In genomic region chrX:31440546-31440945, GRCh38 we compare ENCODE assay signal across 30 cellular contexts.
"Had no signal": no experiment of that assay in that cellular context is flagged by ENCODE, and none has a peak within 500 bp of the region (broad histone marks: within the 10 kb centered on the region; RNA-seq: fewer than 3 reads in every experiment).

No MANE protein-coding gene starts in this region.

- H3K9me3 ChIP-seq: esophagus squamous epithelium, heart right ventricle, neutrophil, pancreas, right lobe of liver, suprapubic skin, transverse colon, upper lobe of right lung, uterus had no signal

- H3K4me1 Mint-ChIP-seq: immature natural killer cell; naive B cell; stimulated activated naive CD8-positive, alpha-beta T cell treated with anti-CD3 and anti-CD28 coated beads, Interleukin-15, amount 100 ng/mL, for 72 hours had no signal

- H3K36me3 ChIP-seq: esophagus squamous epithelium, heart right ventricle, neutrophil, pancreas, right lobe of liver, suprapubic skin, transverse colon, upper lobe of right lung, uterus had no signal

- H3K4me3 ChIP-seq: coronary artery, esophagus squamous epithelium, heart right ventricle, lung, pancreas, right lobe of liver, smooth muscle cell, suprapubic skin, transverse colon, upper lobe of right lung, uterus had no signal

- H3K27me3 ChIP-seq: esophagus squamous epithelium, heart right ventricle, neutrophil, pancreas, right lobe of liver, suprapubic skin, transverse colon, upper lobe of right lung, uterus had no signal

- DNase-seq: dermis blood vessel endothelial cell; effector memory CD4-positive, alpha-beta T cell; erythroblast; esophagus squamous epithelium; foreskin melanocyte; glutamatergic neuron; heart right ventricle; hypothalamus; immature natural killer cell; left ventricle myocardium superior; naive B cell; pancreas; right lobe of liver; stimulated activated CD4-positive, alpha-beta T cell treated with anti-CD3 and anti-CD28 coated beads, Interleukin-12 subunit alpha, Interleukin-12 subunit beta, amount 100 ng/mL, for 4 hours; stimulated activated CD4-positive, alpha-beta T cell treated with anti-CD3 and anti-CD28 coated beads, Interleukin-1b, Interleukin-23, amount 100 ng/mL, for 48 hours; stimulated activated CD4-positive, alpha-beta T cell treated with anti-CD3 and anti-CD28 coated beads, Interleukin-4, amount 100 ng/mL, for 1 hour; stimulated activated CD8-positive, alpha-beta memory T cell treated with anti-CD3 and anti-CD28 coated beads, Interleukin-4, amount 100 ng/mL, for 48 hours; stimulated activated naive CD4-positive, alpha-beta T cell; stimulated activated naive CD8-positive, alpha-beta T cell treated with anti-CD3 and anti-CD28 coated beads, Interleukin-15, amount 100 ng/mL, for 72 hours; transverse colon; upper lobe of right lung; uterus had no signal

- ATAC-seq: heart right ventricle; left ventricle myocardium superior; natural killer cell treated with Interleukin-12 subunit alpha and Interleukin-12 subunit beta and Interleukin-15 and Interleukin-18, amount 100 ng/mL, for 72 hours; pancreas; right lobe of liver; stimulated activated naive CD8-positive, alpha-beta T cell treated with anti-CD3 and anti-CD28 coated beads, Interleukin-15, amount 100 ng/mL, for 72 hours; upper lobe of right lung had no signal

- H3K4me1 ChIP-seq: esophagus squamous epithelium, heart right ventricle, pancreas, right lobe of liver, suprapubic skin, upper lobe of right lung, uterus had no signal

- H3K27ac Mint-ChIP-seq: immature natural killer cell; memory B cell; naive B cell; natural killer cell treated with Interleukin-12 subunit alpha and Interleukin-12 subunit beta and Interleukin-15 and Interleukin-18, amount 100 ng/mL, for 72 hours; stimulated activated naive CD8-positive, alpha-beta T cell treated with anti-CD3 and anti-CD28 coated beads, Interleukin-15, amount 100 ng/mL, for 72 hours had no signal

- H3K9me3 Mint-ChIP-seq: memory B cell; natural killer cell treated with Interleukin-12 subunit alpha and Interleukin-12 subunit beta and Interleukin-15 and Interleukin-18, amount 100 ng/mL, for 72 hours; stimulated activated naive CD8-positive, alpha-beta T cell treated with anti-CD3 and anti-CD28 coated beads, Interleukin-15, amount 100 ng/mL, for 72 hours had no signal

- H3K4me3 Mint-ChIP-seq: immature natural killer cell; memory B cell; natural killer cell treated with Interleukin-12 subunit alpha and Interleukin-12 subunit beta and Interleukin-15 and Interleukin-18, amount 100 ng/mL, for 72 hours; neural crest cell; stimulated activated naive CD8-positive, alpha-beta T cell treated with anti-CD3 and anti-CD28 coated beads, Interleukin-15, amount 100 ng/mL, for 72 hours had no signal

- H3K27me3 Mint-ChIP-seq: stimulated activated naive CD8-positive, alpha-beta T cell treated with anti-CD3 and anti-CD28 coated beads, Interleukin-15, amount 100 ng/mL, for 72 hours had no signal

- H3K36me3 Mint-ChIP-seq: immature natural killer cell; memory B cell; naive B cell; natural killer cell treated with Interleukin-12 subunit alpha and Interleukin-12 subunit beta and Interleukin-15 and Interleukin-18, amount 100 ng/mL, for 72 hours had no signal
